Comparison of ENCODE assay signal across 8 cellular contexts in the genomic region with DNA sequence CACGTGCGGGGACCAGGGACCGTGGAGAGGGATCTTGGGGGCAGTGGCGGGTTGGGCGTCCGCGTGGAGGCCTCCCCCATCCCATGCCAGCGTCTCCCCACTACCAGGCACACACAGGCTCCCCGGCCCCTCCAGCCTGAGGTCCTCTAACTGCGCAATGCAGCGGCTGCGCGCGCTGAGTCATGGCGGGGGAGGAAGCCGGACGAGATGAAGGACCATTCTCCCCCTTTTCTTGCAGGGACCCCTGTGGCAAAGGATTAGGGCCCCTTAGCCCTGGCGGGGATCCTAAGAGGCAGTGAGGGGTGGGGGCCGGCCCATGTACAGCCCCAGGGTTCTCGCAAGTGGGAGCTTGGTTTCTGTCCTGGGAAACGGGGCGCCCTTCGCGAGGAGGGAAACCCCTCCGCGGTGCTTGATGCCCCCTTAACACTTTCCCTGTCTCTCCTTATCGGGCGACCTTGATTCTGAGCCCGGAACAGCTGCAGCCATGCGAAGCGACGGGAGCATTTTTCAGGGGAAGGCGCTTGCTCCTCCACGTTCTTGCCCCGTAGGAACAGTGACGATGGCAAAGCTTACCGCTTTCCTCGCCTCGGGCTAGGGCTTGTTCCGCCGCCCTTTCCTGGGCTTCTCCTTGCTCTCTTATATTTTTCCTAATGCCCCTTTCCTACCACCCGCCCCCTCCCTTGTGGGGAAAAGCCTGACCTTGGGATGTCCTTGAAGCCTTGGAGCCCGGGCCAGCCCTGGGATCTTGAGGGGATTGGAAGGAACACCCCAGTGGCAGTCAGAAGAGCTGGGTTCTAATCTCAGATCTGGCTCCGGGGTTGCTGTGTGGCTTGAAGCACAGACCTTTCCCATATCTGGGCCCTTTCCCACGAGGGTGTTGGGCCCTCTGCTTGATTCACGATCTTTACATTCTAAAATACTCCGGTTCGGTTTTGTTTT. TPM values are rescaled to one million over a fixed set of nuclear protein-coding genes. Genes with fewer than 3 reads are reported as not detected.
DNase-seq lines count a peak whose midpoint lies in the region; ATAC-seq and TF ChIP-seq lines count a peak whose summit lies in the region.

No MANE protein-coding gene starts in this region.

- H3K36me3 Mint-ChIP-seq in T-helper 2 cell treated with Interferon-gamma antibody and Interleukin-4, amounts not matched to agents 5 μg/mL and 100 μg/mL, for 36 hours (ENCODE audit: low read depth): peaks cover 50% of the 10 kb centered on the region
- H3K36me3 Mint-ChIP-seq in effector memory CD8-positive, alpha-beta T cell (ENCODE audit: insufficient read depth): peaks cover 69% of the 10 kb centered on the region

- H3K9me3 Mint-ChIP-seq in T-helper 2 cell treated with Interferon-gamma antibody and Interleukin-4, amounts not matched to agents 5 μg/mL and 100 μg/mL, for 36 hours: no peaks in the 10 kb centered on the region
- no peaks in the 10 kb centered on the region for H3K9me3 Mint-ChIP-seq in effector memory CD8-positive, alpha-beta T cell

- 1 to 2% methylated on average over 39 to 47 of the region's 48 CpGs for WGBS in GM23248 (ENCODE audit: low coverage in 1 of 2, low lambda C conversion rate in 2 of 2, missing lambda C conversion rate in 2 of 2), 2 experiments
- 2 to 4% methylated on average over 26 to 48 of the region's 48 CpGs for WGBS in upper lobe of left lung, 2 donors

- DNase-seq in A673 (ENCODE audit: low spot score): no peak
- DNase-seq in GM23248: peak; percentile 90
- DNase-seq in T-helper 2 cell treated with Interferon-gamma antibody and Interleukin-4, amounts not matched to agents 5 μg/mL and 100 μg/mL, for 36 hours (ENCODE audit: low spot score): no peak
- no peak for DNase-seq in effector memory CD8-positive, alpha-beta T cell
- peak; percentile 69 to 91 for DNase-seq in upper lobe of left lung
- DNase-seq in inferior parietal cortex (ENCODE audit: extremely low spot score): no peak

- peak overlapping the region; percentile 97 for H3K27ac ChIP-seq in A673 (ENCODE audit: low read depth, low read length, poor library complexity, severe bottlenecking)
- H3K27ac ChIP-seq in GM23248: peak overlapping the region; percentile 87
- peak overlapping the region; percentile 99 for H3K27ac ChIP-seq in muscle layer of colon (ENCODE audit: low read depth, low read length)
- peak overlapping the region; percentile 96 to 98 (median 97) for H3K27ac ChIP-seq in upper lobe of left lung

- no peak for ATAC-seq in effector memory CD8-positive, alpha-beta T cell (replicated peaks)
- peak; percentile 16 to 37 for ATAC-seq in upper lobe of left lung (ENCODE audit: low FRiP score in 2 of 2)
- no peak for ATAC-seq in activated CD4-positive, CD25-positive, alpha-beta regulatory T cell treated with anti-CD3 and anti-CD28 coated beads, Interleukin-2, amount 50 U/mL, for 24 hours

- H3K4me1 ChIP-seq in A673 (ENCODE audit: insufficient read depth, low read length, poor library complexity, severe bottlenecking): peaks cover 38% of the 10 kb centered on the region
- peaks cover 43% of the 10 kb centered on the region for H3K4me1 ChIP-seq in GM23248 (ENCODE audit: insufficient read depth)
- peaks cover 48% of the 10 kb centered on the region for H3K4me1 ChIP-seq in muscle layer of colon (ENCODE audit: insufficient read depth, low read length)
- peaks cover 36 to 54% (median 44%) of the 10 kb centered on the region in 4 donors for H3K4me1 ChIP-seq in upper lobe of left lung

- POLR2A ChIA-PET in A673 (lab: Charles Lee; ENCODE audit: low non-redundant PET): interaction anchor here (0.6 kb wide), 2 partner anchors 413 to 1076 kb away, joined by 3 to 20 read pairs; no protein-coding TSS in a partner anchor

- no peak for TF ChIP-seq CTCF in A673 (conservative IDR thresholded peaks at IDR 0.05; ENCODE audit: low read depth, low read length)
- TF ChIP-seq CTCF in upper lobe of left lung (IDR thresholded peaks at IDR 0.05): no peak

- H3K4me3 Mint-ChIP-seq in T-helper 2 cell treated with Interferon-gamma antibody and Interleukin-4, amounts not matched to agents 5 μg/mL and 100 μg/mL, for 36 hours: peak overlapping the region; percentile 100
- H3K4me3 Mint-ChIP-seq in effector memory CD8-positive, alpha-beta T cell: peak overlapping the region; percentile 94 to 96

- H3K36me3 ChIP-seq in A673 (ENCODE audit: insufficient read depth, low read length, poor library complexity, severe bottlenecking) (peaks cover 49% of the 10 kb centered on the region), GM23248 (ENCODE audit: low read depth) (peaks cover 38% of the 10 kb centered on the region), muscle layer of colon (ENCODE audit: insufficient read depth, low read length) (peaks cover 40% of the 10 kb centered on the region), upper lobe of left lung (peaks cover 29 to 44% (median 42%) of the 10 kb centered on the region in 4 donors)

- peaks cover 26% of the 10 kb centered on the region; the same call in 1 of the 2 replicates for H4K20me1 ChIP-seq in GM23248 (ENCODE audit: insufficient read depth)

- peaks cover 53% of the 10 kb centered on the region for H3F3A ChIP-seq in GM23248 (ENCODE audit: insufficient read depth)

- intact Hi-C loops in A673 (cut with micrococcal nuclease; ENCODE audit: unreplicated experiment): loop anchor here (10.0 kb wide), 1 partner anchor 629 kb away; a partner anchor contains a TSS

- H3K79me2 ChIP-seq in GM23248 (ENCODE audit: insufficient read depth): peaks cover 78% of the 10 kb centered on the region

- H3K9ac ChIP-seq in GM23248: peak overlapping the region; percentile 92
- peak overlapping the region; percentile 83 for H3K9ac ChIP-seq in muscle layer of colon (ENCODE audit: low read length)

- H3K4me3 ChIP-seq in A673 (ENCODE audit: low read depth, low read length, poor library complexity, severe bottlenecking) (peak overlapping the region; percentile 85), GM23248 (peak overlapping the region; percentile 82), muscle layer of colon (ENCODE audit: low read depth in 1 of 2, low read length in 2 of 2) (peak overlapping the region; percentile 76 to 94), upper lobe of left lung (peak overlapping the region; percentile 73 to 99 (median 76))

- H2AFZ ChIP-seq in GM23248: no peak overlapping the region

- H3K9me3 ChIP-seq in A673 (ENCODE audit: low read depth, low read length, poor library complexity, severe bottlenecking) (no peaks in the 10 kb centered on the region), GM23248 (ENCODE audit: low read depth) (no peaks in the 10 kb centered on the region), muscle layer of colon (ENCODE audit: low read length) (no peaks in the 10 kb centered on the region), upper lobe of left lung (no peaks in the 10 kb centered on the region)

- peaks cover 29% of the 10 kb centered on the region for H3K4me1 Mint-ChIP-seq in T-helper 2 cell treated with Interferon-gamma antibody and Interleukin-4, amounts not matched to agents 5 μg/mL and 100 μg/mL, for 36 hours (ENCODE audit: low read depth)
- H3K4me1 Mint-ChIP-seq in effector memory CD8-positive, alpha-beta T cell (ENCODE audit: low read depth in 2 of 2): peaks cover 36 to 41% of the 10 kb centered on the region in 2 donors

- TF ChIP-seq EP300 in upper lobe of left lung (IDR thresholded peaks at IDR 0.05): no peak

- H3K27me3 ChIP-seq in A673 (replicated peaks; ENCODE audit: insufficient read depth, low read depth, low read length, poor library complexity) (no peaks in the 10 kb centered on the region), GM23248 (replicated peaks; ENCODE audit: insufficient read depth) (no peaks in the 10 kb centered on the region), muscle layer of colon (ENCODE audit: control insufficient read depth in 1 of 2, insufficient read depth in 2 of 2, low read length in 2 of 2) (no peaks in the 10 kb centered on the region), upper lobe of left lung (no peaks in the 10 kb centered on the region)

- no peaks in the 10 kb centered on the region for H3K27me3 Mint-ChIP-seq in T-helper 2 cell treated with Interferon-gamma antibody and Interleukin-4, amounts not matched to agents 5 μg/mL and 100 μg/mL, for 36 hours (ENCODE audit: low read depth)
- H3K27me3 Mint-ChIP-seq in effector memory CD8-positive, alpha-beta T cell: no peaks in the 10 kb centered on the region

- H3K9me2 ChIP-seq in GM23248 (ENCODE audit: insufficient read depth): no peaks in the 10 kb centered on the region

- in situ Hi-C loops in GM23248 (cut with MboI): no loop called here

- TSS peak; percentile 32 for BruUV-seq in A673 (replicated peaks; lab: Mats Ljungman, UMichigan)

- peak overlapping the region; percentile 91 for H3K4me2 ChIP-seq in GM23248 (ENCODE audit: unreplicated experiment)

- H3K27ac Mint-ChIP-seq in T-helper 2 cell treated with Interferon-gamma antibody and Interleukin-4, amounts not matched to agents 5 μg/mL and 100 μg/mL, for 36 hours: peak overlapping the region; percentile 99
- H3K27ac Mint-ChIP-seq in effector memory CD8-positive, alpha-beta T cell: peak overlapping the region; percentile 95 to 97

- TF ChIP-seq POLR2A in upper lobe of left lung (IDR thresholded peaks at IDR 0.05): no peak

- CTCF ChIA-PET in A673 (lab: Charles Lee): no interaction called here

RNA-seq across cellular contexts. Expression of a gene that starts 0.7 kb away (rescaled TPM):
- total RNA-seq in A673 (2021): 1,552 and 1,729 TPM in 2 replicates
- total RNA-seq in GM23248 (2014; rRNA removed; shearing (Covaris generic)): 1,441 and 1,602 TPM in 2 replicates
- 2,742 and 2,900 TPM in 2 replicates for polyA plus RNA-seq in GM23248 (2016; fragmentation: Nextera tagmentation; extraction: Ambion mirVana)
- total RNA-seq in upper lobe of left lung: 100 to 1,000 TPM; 303 to 964 (median 731) TPM

RNA-seq across cellular contexts. Expression of a gene that starts 9.6 kb away (rescaled TPM):
- total RNA-seq in A673 (2021) (122 and 127 TPM in 2 replicates), upper lobe of left lung (10 to 100 TPM; 44.4 to 99.4 (median 80.0) TPM)
- 135 and 168 TPM in 2 replicates for total RNA-seq in GM23248 (2014; rRNA removed; shearing (Covaris generic))
- polyA plus RNA-seq in GM23248 (2016; fragmentation: Nextera tagmentation; extraction: Ambion mirVana): 205 and 210 TPM in 2 replicates

RNA-seq across cellular contexts. Expression of a gene that starts 25.5 kb away (rescaled TPM):
- total RNA-seq in A673 (2021) (0.49 and 0.85 TPM in 2 replicates), upper lobe of left lung (1 to 10 TPM in 5 of 6 donors, under 1 TPM in 1; 0.69 to 9.4 (median 1.4) TPM)
- total RNA-seq in GM23248 (2014; rRNA removed; shearing (Covaris generic)): 0.11 TPM in 1 of 2 replicates, not detected in the other
- polyA plus RNA-seq in GM23248 (2016; fragmentation: Nextera tagmentation; extraction: Ambion mirVana): 0.13 and 0.20 TPM in 2 replicates

RNA-seq across cellular contexts. Expression of a gene that starts 29.8 kb away (rescaled TPM):
- total RNA-seq in A673 (2021) (4.7 and 9.1 TPM in 2 replicates), upper lobe of left lung (100 to 1,000 TPM in 4 of 6 donors, 10 to 100 TPM in 2; 81.5 to 228 (median 116) TPM)
- total RNA-seq in GM23248 (2014; rRNA removed; shearing (Covaris generic)): 62.6 and 100.0 TPM in 2 replicates
- polyA plus RNA-seq in GM23248 (2016; fragmentation: Nextera tagmentation; extraction: Ambion mirVana): 192 and 200 TPM in 2 replicates

RNA-seq across cellular contexts. Expression of a gene that starts 35.1 kb away (rescaled TPM):
- total RNA-seq in A673 (2021): 1.9 and 2.6 TPM in 2 replicates
- total RNA-seq in GM23248 (2014; rRNA removed; shearing (Covaris generic)): not detected in 2 replicates
- 0.13 TPM in 1 of 2 replicates, not detected in the other for polyA plus RNA-seq in GM23248 (2016; fragmentation: Nextera tagmentation; extraction: Ambion mirVana)
- total RNA-seq in upper lobe of left lung: under 1 TPM in 1 of 6 donors, not detected in 5; 0.14 TPM

Comparison
In these comparisons a context has a peak if more than half of its experiments do, and no peak if none do; other contexts are left out.
1. DNase-seq: peak in GM23248 (single experiment) and upper lobe of left lung (2 of 2); none in A673 (single experiment), T-helper 2 cell treated with Interferon-gamma antibody and Interleukin-4, amounts not matched to agents 5 μg/mL and 100 μg/mL, for 36 hours (single experiment), effector memory CD8-positive, alpha-beta T cell (0 of 3) and inferior parietal cortex (single experiment).
2. ATAC-seq: peak in upper lobe of left lung (2 of 2); none in effector memory CD8-positive, alpha-beta T cell (single experiment) and activated CD4-positive, CD25-positive, alpha-beta regulatory T cell treated with anti-CD3 and anti-CD28 coated beads, Interleukin-2, amount 50 U/mL, for 24 hours (0 of 2).
3. Peak in every context shown above with its lines, with median percentiles within 50 percentile points of each other: H3K27ac ChIP-seq and H3K4me3 ChIP-seq.